Comparison of ENCODE assay signal across 20 cellular contexts in the genomic region with DNA sequence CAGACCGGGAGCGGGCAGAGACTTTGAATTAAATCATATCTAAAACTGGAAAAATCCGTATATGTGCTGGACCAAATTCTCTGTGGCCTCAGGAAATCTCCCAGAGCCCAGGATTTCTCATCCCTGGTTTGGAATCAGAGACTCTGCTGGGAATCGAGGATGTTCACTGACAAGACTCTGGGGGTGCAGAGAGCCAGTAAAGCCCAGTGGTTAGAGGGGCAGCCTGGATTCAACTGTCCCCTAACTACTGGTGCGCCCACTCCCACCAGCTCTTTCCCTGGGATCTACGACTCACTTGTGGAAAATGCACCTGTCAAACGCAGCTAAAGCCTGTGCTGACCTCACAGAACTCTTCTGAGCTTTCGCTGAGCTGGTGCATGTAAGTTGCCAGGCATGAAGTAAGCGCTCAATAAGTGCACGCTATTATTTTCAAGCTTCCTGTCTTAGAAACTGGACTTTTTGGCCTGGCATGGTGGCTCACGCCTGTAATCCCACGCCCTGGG. TPM values are rescaled to one million over a fixed set of nuclear protein-coding genes. Genes with fewer than 3 reads are reported as not detected.
A peak's percentile ranks its signal among the peaks of the same experiment; 100 is the strongest.
DNase-seq lines count a peak whose midpoint lies in the region; ATAC-seq and TF ChIP-seq lines count a peak whose summit lies in the region.
"Had no signal": no experiment of that assay in that cellular context is flagged by ENCODE, and none has a peak within 500 bp of the region (broad histone marks: within the 10 kb centered on the region; RNA-seq: fewer than 3 reads in every experiment).

No MANE protein-coding gene starts in this region.

- peak overlapping the region; percentile 99 for H3K4me2 ChIP-seq in GM23338
- H3K4me2 ChIP-seq in hepatocyte, result peak overlapping the region; percentile 80
- peak overlapping the region; percentile 99 for H3K4me2 ChIP-seq in neural progenitor cell

- no peak overlapping the region for H3K27ac Mint-ChIP-seq in GM23338
- no peak overlapping the region for H3K27ac Mint-ChIP-seq in neural progenitor cell
- H3K27ac Mint-ChIP-seq in activated naive CD4-positive, alpha-beta T cell treated with anti-CD3 and anti-CD28 coated beads, Interleukin-2, amount 50 U/mL, for 72 hours, result no peak overlapping the region
- H3K27ac Mint-ChIP-seq: activated naive CD4-positive, alpha-beta T cell treated with anti-CD3 and anti-CD28 coated beads for 36 hours had no signal

- H3K36me3 ChIP-seq in GM23338 (ENCODE audit: insufficient read depth), result no peaks in the 10 kb centered on the region
- H3K36me3 ChIP-seq in hepatocyte (replicated peaks; ENCODE audit: insufficient read depth, low read depth), result no peaks in the 10 kb centered on the region
- H3K36me3 ChIP-seq in neural progenitor cell, result no peaks in the 10 kb centered on the region

- no peaks in the 10 kb centered on the region for H3K79me2 ChIP-seq in GM23338 (replicated peaks; ENCODE audit: insufficient read depth)
- no peaks in the 10 kb centered on the region for H3K79me2 ChIP-seq in hepatocyte
- H3K79me2 ChIP-seq in neural progenitor cell (ENCODE audit: low read depth), result no peaks in the 10 kb centered on the region

- H3K9ac ChIP-seq in neural progenitor cell, result no peak overlapping the region

- WGBS in hepatocyte (ENCODE audit: low lambda C conversion rate, missing lambda C conversion rate), result 46% methylated on average over 12 of the region's 12 CpGs

- peak overlapping the region; percentile 96 for H3K4me3 ChIP-seq in GM23338
- H3K4me3 ChIP-seq in hepatocyte, result no peak overlapping the region
- peak overlapping the region; percentile 85 for H3K4me3 ChIP-seq in neural progenitor cell

- peaks cover 14% of the 10 kb centered on the region for H3K27me3 Mint-ChIP-seq in GM23338 (ENCODE audit: insufficient read depth, low read depth, poor library complexity)
- peaks cover 34% of the 10 kb centered on the region for H3K27me3 Mint-ChIP-seq in neural progenitor cell (ENCODE audit: insufficient read depth, low read depth)

- H3K4me1 ChIP-seq in GM23338 (ENCODE audit: insufficient read depth) (peaks cover 5% of the 10 kb centered on the region; the same call in 1 of the 2 replicates), hepatocyte (ENCODE audit: insufficient read depth) (no peaks in the 10 kb centered on the region), neural progenitor cell (peaks cover 6% of the 10 kb centered on the region), foreskin keratinocyte (no peaks in the 10 kb centered on the region)

- H3K27ac ChIP-seq in GM23338 (ENCODE audit: low read depth) (no peak overlapping the region), VCaP (peak overlapping the region; percentile 38; the same call in 1 of the 2 replicates), hepatocyte (no peak overlapping the region), neural progenitor cell (no peak overlapping the region), foreskin keratinocyte (no peak overlapping the region)

- H3K9me3 ChIP-seq in hepatocyte (ENCODE audit: low read depth) (no peaks in the 10 kb centered on the region), neural progenitor cell (ENCODE audit: low read depth) (no peaks in the 10 kb centered on the region)
- H3K9me3 ChIP-seq: Caco-2 had no signal

- DNase-seq in GM23338 (ENCODE audit: low spot score) (no peak), hepatocyte (ENCODE audit: low spot score) (no peak), neural progenitor cell (ENCODE audit: low spot score) (no peak), NOMO-1 (lab: John Stamatoyannopoulos, UW; ENCODE audit: unreplicated experiment in 2 of 2) (no peak), NCI-H146 treated with DMSO at 0.1 percent for 48 hours (lab: John Stamatoyannopoulos, UW; ENCODE audit: unreplicated experiment) (no peak), foreskin keratinocyte (no peak)
- no peak for DNase-seq in activated naive CD4-positive, alpha-beta T cell treated with anti-CD3 and anti-CD28 coated beads, Interleukin-2, amount 50 U/mL, for 72 hours (ENCODE audit: low spot score in 2 of 2)
- DNase-seq: activated CD4-positive, alpha-beta T cell treated with anti-CD3 and anti-CD28 coated beads, Interleukin-2, amount 50 U/mL, for 1 hour; activated naive CD4-positive, alpha-beta T cell treated with anti-CD3 and anti-CD28 coated beads for 36 hours; activated T-cell treated with anti-CD3 and anti-CD28 coated beads for 4 hours; Caco-2; GDM1; mesenchymal stem cell; MM.1S; NCI-H187 treated with DMSO at 0.1 percent for 48 hours; NCI-H524 treated with DMSO at 0.1 percent for 48 hours; stimulated activated CD4-positive, alpha-beta T cell treated with anti-CD3 and anti-CD28 coated beads, Interleukin-4, amount 100 ng/mL, for 4 hours had no signal

- peak overlapping the region; percentile 65 for H3K4me3 Mint-ChIP-seq in GM23338
- peak overlapping the region; percentile 75 for H3K4me3 Mint-ChIP-seq in neural progenitor cell
- H3K4me3 Mint-ChIP-seq: activated naive CD4-positive, alpha-beta T cell treated with anti-CD3 and anti-CD28 coated beads for 36 hours had no signal

- H2AFZ ChIP-seq in GM23338 (peak overlapping the region; percentile 95; the same call in 1 of the 2 replicates), hepatocyte (no peak overlapping the region), neural progenitor cell (replicated peaks) (no peak overlapping the region)

- no peaks in the 10 kb centered on the region; the same call in 2 of the 3 replicates for H3K4me1 Mint-ChIP-seq in GM23338
- peaks cover 4% of the 10 kb centered on the region for H3K4me1 Mint-ChIP-seq in neural progenitor cell

- H3F3A ChIP-seq in GM23338 (replicated peaks; ENCODE audit: low read depth) (no peaks in the 10 kb centered on the region), neural progenitor cell (ENCODE audit: low read depth) (peaks cover 18% of the 10 kb centered on the region)

- peaks cover 14% of the 10 kb centered on the region for H3K27me3 ChIP-seq in GM23338 (ENCODE audit: insufficient read depth)
- peaks cover 43% of the 10 kb centered on the region for H3K27me3 ChIP-seq in hepatocyte
- H3K27me3 ChIP-seq in neural progenitor cell, result peaks cover 50% of the 10 kb centered on the region
- H3K27me3 ChIP-seq in foreskin keratinocyte, result peaks cover 59% of the 10 kb centered on the region

- H3K9me3 Mint-ChIP-seq in GM23338 (no peaks in the 10 kb centered on the region), neural progenitor cell (no peaks in the 10 kb centered on the region)
- no peaks in the 10 kb centered on the region for H3K9me3 Mint-ChIP-seq in activated naive CD4-positive, alpha-beta T cell treated with anti-CD3 and anti-CD28 coated beads, Interleukin-2, amount 50 U/mL, for 72 hours
- H3K9me3 Mint-ChIP-seq: activated naive CD4-positive, alpha-beta T cell treated with anti-CD3 and anti-CD28 coated beads for 36 hours had no signal

- ATAC-seq in GM23338 (no peak), foreskin keratinocyte (no peak)
- no peak for ATAC-seq in activated naive CD4-positive, alpha-beta T cell treated with anti-CD3 and anti-CD28 coated beads, Interleukin-2, amount 50 U/mL, for 72 hours

- H4K20me1 ChIP-seq in GM23338 (replicated peaks; ENCODE audit: insufficient read depth), result peaks cover 17% of the 10 kb centered on the region
- no peaks in the 10 kb centered on the region for H4K20me1 ChIP-seq in hepatocyte (ENCODE audit: insufficient read depth, poor library complexity, severe bottlenecking)
- H4K20me1 ChIP-seq in neural progenitor cell (ENCODE audit: low read depth), result peaks cover 47% of the 10 kb centered on the region

- H3K9me2 ChIP-seq in GM23338 (ENCODE audit: insufficient read depth) (no peaks in the 10 kb centered on the region), hepatocyte (replicated peaks; ENCODE audit: insufficient read depth) (no peaks in the 10 kb centered on the region)

- TF ChIP-seq CTCF in GM23338 (conservative IDR thresholded peaks at IDR 0.05; ENCODE audit: low read depth in 2 of 2) (no peak), VCaP (conservative IDR thresholded peaks at IDR 0.05) (no peak), hepatocyte (IDR thresholded peaks at IDR 0.05; ENCODE audit: poor library complexity) (no peak), neural progenitor cell (IDR thresholded peaks at IDR 0.05) (no peak), foreskin keratinocyte (conservative IDR thresholded peaks at IDR 0.05) (no peak)

- no peaks in the 10 kb centered on the region; the same call in 2 of the 3 replicates for H3K36me3 Mint-ChIP-seq in GM23338 (ENCODE audit: low read depth)
- no peaks in the 10 kb centered on the region for H3K36me3 Mint-ChIP-seq in neural progenitor cell
- peaks cover 0 to 1% of the 10 kb centered on the region in 2 donors for H3K36me3 Mint-ChIP-seq in activated naive CD4-positive, alpha-beta T cell treated with anti-CD3 and anti-CD28 coated beads, Interleukin-2, amount 50 U/mL, for 72 hours

RNA-seq across cellular contexts. Expression of gene TOR2A, which starts 20.5 kb away (rescaled TPM):
- total RNA-seq in GM23338 (2014; rRNA removed; shearing (Covaris generic)), result 21.1 and 23.5 TPM in 2 replicates
- polyA plus RNA-seq in GM23338 (2016; fragmentation: Nextera tagmentation; extraction: Ambion mirVana), result 14.4 TPM in 2 replicates
- 16.8 and 17.1 TPM in 2 replicates for total RNA-seq in hepatocyte
- 21.3 and 28.8 TPM in 2 replicates for polyA plus RNA-seq in hepatocyte
- total RNA-seq in neural progenitor cell (ENCODE audit: low replicate concordance), result 5.5 and 18.3 TPM in 2 replicates
- 10 to 100 TPM; 10.9 to 17.1 TPM for total RNA-seq in activated naive CD4-positive, alpha-beta T cell treated with anti-CD3 and anti-CD28 coated beads, Interleukin-2, amount 50 U/mL, for 72 hours
- 9.2 and 10.8 TPM in 2 replicates for total RNA-seq in foreskin keratinocyte
- polyA plus RNA-seq in foreskin keratinocyte, result 16.7 and 18.5 TPM in 2 replicates

RNA-seq across cellular contexts. Expression of gene SH2D3C, which starts 22.9 kb away (rescaled TPM):
- total RNA-seq in GM23338 (2014; rRNA removed; shearing (Covaris generic)), result 4.5 and 7.3 TPM in 2 replicates
- polyA plus RNA-seq in GM23338 (2016; fragmentation: Nextera tagmentation; extraction: Ambion mirVana), result 4.2 and 4.4 TPM in 2 replicates
- total RNA-seq in hepatocyte, result 0.23 and 0.96 TPM in 2 replicates
- 0.89 and 2.2 TPM in 2 replicates for polyA plus RNA-seq in hepatocyte
- 1.8 and 1.9 TPM in 2 replicates for total RNA-seq in neural progenitor cell (ENCODE audit: low replicate concordance)
- 10 to 100 TPM; 39.3 to 39.5 TPM for total RNA-seq in activated naive CD4-positive, alpha-beta T cell treated with anti-CD3 and anti-CD28 coated beads, Interleukin-2, amount 50 U/mL, for 72 hours
- 0.17 and 0.28 TPM in 2 replicates for total RNA-seq in foreskin keratinocyte
- 0.16 and 0.28 TPM in 2 replicates for polyA plus RNA-seq in foreskin keratinocyte
- total RNA-seq: fibroblast of lung had no signal

RNA-seq across cellular contexts. Expression of gene CDK9, which starts 30.2 kb away (rescaled TPM):
- 63.9 and 84.3 TPM in 2 replicates for total RNA-seq in GM23338 (2014; rRNA removed; shearing (Covaris generic))
- polyA plus RNA-seq in GM23338 (2016; fragmentation: Nextera tagmentation; extraction: Ambion mirVana), result 49.7 and 58.5 TPM in 2 replicates
- 53.5 and 84.6 TPM in 2 replicates for total RNA-seq in hepatocyte
- polyA plus RNA-seq in hepatocyte, result 91.4 and 92.3 TPM in 2 replicates
- total RNA-seq in neural progenitor cell (ENCODE audit: low replicate concordance), result 22.5 and 47.8 TPM in 2 replicates
- 10 to 100 TPM; 74.8 to 89.3 TPM for total RNA-seq in activated naive CD4-positive, alpha-beta T cell treated with anti-CD3 and anti-CD28 coated beads, Interleukin-2, amount 50 U/mL, for 72 hours
- total RNA-seq in foreskin keratinocyte, result 43.0 and 44.9 TPM in 2 replicates
- polyA plus RNA-seq in foreskin keratinocyte, result 52.9 and 58.9 TPM in 2 replicates

RNA-seq across cellular contexts. Expression of gene TTC16, which starts 39.7 kb away (rescaled TPM):
- total RNA-seq in GM23338 (2014; rRNA removed; shearing (Covaris generic)), result not detected in 2 replicates
- polyA plus RNA-seq in GM23338 (2016; fragmentation: Nextera tagmentation; extraction: Ambion mirVana), result not detected in 2 replicates
- total RNA-seq in hepatocyte, result 0.24 TPM in 1 of 2 replicates, not detected in the other
- polyA plus RNA-seq in hepatocyte, result not detected in 2 replicates
- not detected in 2 replicates for total RNA-seq in neural progenitor cell (ENCODE audit: low replicate concordance)
- total RNA-seq in activated naive CD4-positive, alpha-beta T cell treated with anti-CD3 and anti-CD28 coated beads, Interleukin-2, amount 50 U/mL, for 72 hours, result under 1 TPM; 0.62 to 0.73 TPM
- not detected in 2 replicates for total RNA-seq in foreskin keratinocyte
- polyA plus RNA-seq in foreskin keratinocyte, result not detected in 2 replicates
- total RNA-seq: Caco-2, temporal lobe had no signal
- polyA plus RNA-seq: fibroblast of lung had no signal

RNA-seq across cellular contexts. Expression of gene PTRH1, which starts 40.1 kb away (rescaled TPM):
- 9.5 and 15.1 TPM in 2 replicates for total RNA-seq in GM23338 (2014; rRNA removed; shearing (Covaris generic))
- 18.6 and 18.9 TPM in 2 replicates for polyA plus RNA-seq in GM23338 (2016; fragmentation: Nextera tagmentation; extraction: Ambion mirVana)
- 9.8 and 13.5 TPM in 2 replicates for total RNA-seq in hepatocyte
- polyA plus RNA-seq in hepatocyte, result 24.5 and 25.9 TPM in 2 replicates
- 1.3 and 5.4 TPM in 2 replicates for total RNA-seq in neural progenitor cell (ENCODE audit: low replicate concordance)
- 10 to 100 TPM in 1 of 2 donors, 1 to 10 TPM in 1; 9.5 to 12.6 TPM for total RNA-seq in activated naive CD4-positive, alpha-beta T cell treated with anti-CD3 and anti-CD28 coated beads, Interleukin-2, amount 50 U/mL, for 72 hours
- 28.9 and 33.4 TPM in 2 replicates for total RNA-seq in foreskin keratinocyte
- polyA plus RNA-seq in foreskin keratinocyte, result 39.8 and 51.1 TPM in 2 replicates
